In the genomic region with DNA sequence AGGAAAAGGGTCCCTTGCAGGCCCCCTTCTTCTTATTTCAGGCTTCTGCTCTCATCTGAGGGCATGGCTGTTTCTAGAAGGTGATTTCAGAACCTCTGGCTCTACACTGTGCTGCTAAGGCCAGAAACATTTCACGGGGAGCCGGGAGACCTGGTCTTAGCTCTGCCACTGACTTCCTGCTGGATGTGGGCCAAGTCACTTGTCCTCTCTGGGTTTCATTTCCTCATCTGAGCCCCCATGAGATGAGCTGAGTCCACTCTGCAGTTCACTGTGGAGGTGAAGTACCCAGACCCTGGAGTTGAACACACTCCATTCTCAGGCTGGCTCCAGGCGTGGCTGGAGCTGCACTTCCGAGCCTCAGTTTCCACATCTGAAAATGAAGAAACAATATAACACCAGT, we compare ENCODE assay signal across 10 cellular contexts. TPM values are rescaled to one million over a fixed set of nuclear protein-coding genes. Genes with fewer than 3 reads are reported as not detected.
DNase-seq lines count a peak whose midpoint lies in the region; ATAC-seq and TF ChIP-seq lines count a peak whose summit lies in the region.
"Had no signal": no experiment of that assay in that cellular context is flagged by ENCODE, and none has a peak within 500 bp of the region (broad histone marks: within the 10 kb centered on the region; RNA-seq: fewer than 3 reads in every experiment).

No MANE protein-coding gene starts in this region.

- peaks cover 57% of the 10 kb centered on the region for H3K4me1 Mint-ChIP-seq in activated CD8-positive, alpha-beta T cell treated with anti-CD3 and anti-CD28 coated beads, Interleukin-2, amount 10 ng/mL, durations not matched to agents 7 days and 5 days (ENCODE audit: low read depth)
- H3K4me1 Mint-ChIP-seq in activated CD8-positive, alpha-beta T cell treated with anti-CD3 and anti-CD28 coated beads for 36 hours (ENCODE audit: low read depth), result peaks cover 34% of the 10 kb centered on the region

- no peaks in the 10 kb centered on the region for H3K36me3 Mint-ChIP-seq in activated CD8-positive, alpha-beta T cell treated with anti-CD3 and anti-CD28 coated beads, Interleukin-2, amount 10 ng/mL, durations not matched to agents 7 days and 5 days (ENCODE audit: low read depth)
- H3K36me3 Mint-ChIP-seq in activated CD8-positive, alpha-beta T cell treated with anti-CD3 and anti-CD28 coated beads for 36 hours (ENCODE audit: low read depth), result no peaks in the 10 kb centered on the region

- H3K9me3 ChIP-seq in thyroid gland, result no peaks in the 10 kb centered on the region
- H3K9me3 ChIP-seq: SK-N-SH had no signal

- H3K27ac Mint-ChIP-seq in activated CD8-positive, alpha-beta T cell treated with anti-CD3 and anti-CD28 coated beads, Interleukin-2, amount 10 ng/mL, durations not matched to agents 7 days and 5 days, result no peak overlapping the region
- no peak overlapping the region for H3K27ac Mint-ChIP-seq in activated CD8-positive, alpha-beta T cell treated with anti-CD3 and anti-CD28 coated beads for 36 hours

- no peak overlapping the region for H3K4me3 Mint-ChIP-seq in activated CD8-positive, alpha-beta T cell treated with anti-CD3 and anti-CD28 coated beads, Interleukin-2, amount 10 ng/mL, durations not matched to agents 7 days and 5 days
- H3K4me3 Mint-ChIP-seq in activated CD8-positive, alpha-beta T cell treated with anti-CD3 and anti-CD28 coated beads for 36 hours, result no peak overlapping the region

- TF ChIP-seq CTCF in activated CD8-positive, alpha-beta T cell treated with anti-CD3 and anti-CD28 coated beads for 36 hours (IDR thresholded peaks at IDR 0.05), result no peak
- TF ChIP-seq CTCF in thyroid gland (IDR thresholded peaks at IDR 0.05), result no peak

- CTCF ChIA-PET in activated CD8-positive, alpha-beta T cell treated with anti-CD3 and anti-CD28 coated beads, Interleukin-2, amount 10 ng/mL, durations not matched to agents 7 days and 5 days (lab: Charles Lee), result interaction anchor here (0.9 to 1.6 kb wide), 3 partner anchors 77 to 247 kb away, joined by 3 to 4 read pairs (median 3); no protein-coding TSS in a partner anchor
- CTCF ChIA-PET in activated CD8-positive, alpha-beta T cell treated with anti-CD3 and anti-CD28 coated beads for 36 hours (lab: Charles Lee), result interaction anchor here (2.0 kb wide), 1 partner anchor 81 kb away, joined by 13 read pairs; no protein-coding TSS in a partner anchor

- H3K9me3 Mint-ChIP-seq in activated CD8-positive, alpha-beta T cell treated with anti-CD3 and anti-CD28 coated beads, Interleukin-2, amount 10 ng/mL, durations not matched to agents 7 days and 5 days (ENCODE audit: insufficient read depth), result no peaks in the 10 kb centered on the region
- H3K9me3 Mint-ChIP-seq in activated CD8-positive, alpha-beta T cell treated with anti-CD3 and anti-CD28 coated beads for 36 hours, result no peaks in the 10 kb centered on the region

- peak; percentile 31 for DNase-seq in activated CD8-positive, alpha-beta T cell treated with anti-CD3 and anti-CD28 coated beads, Interleukin-2, amount 10 ng/mL, durations not matched to agents 7 days and 5 days
- DNase-seq in activated CD8-positive, alpha-beta T cell treated with anti-CD3 and anti-CD28 coated beads for 36 hours, result no peak
- DNase-seq in KG1 (lab: John Stamatoyannopoulos, UW) (peak; percentile 68), germinal center (ENCODE audit: low spot score) (peak; percentile 59), thyroid gland (peak; percentile 15 to 37), activated gamma-delta T cell treated with Interleukin-2 at 50 U/mL for 16 hours (no peak), SHP77 (lab: John Stamatoyannopoulos, UW) (no peak), NCI-H446 treated with DMSO at 0.1 percent for 48 hours (lab: John Stamatoyannopoulos, UW) (no peak)
- DNase-seq: SK-N-SH had no signal

- H3K27ac ChIP-seq in thyroid gland, result no peak overlapping the region

- peaks cover 0 to 3% of the 10 kb centered on the region in 2 donors for H3K4me1 ChIP-seq in thyroid gland

- H3K36me3 ChIP-seq in thyroid gland, result no peaks in the 10 kb centered on the region

- no peaks in the 10 kb centered on the region for H3K27me3 ChIP-seq in thyroid gland

- TF ChIP-seq POLR2A in thyroid gland (IDR thresholded peaks at IDR 0.05), result no peak

- H3K27me3 Mint-ChIP-seq in activated CD8-positive, alpha-beta T cell treated with anti-CD3 and anti-CD28 coated beads, Interleukin-2, amount 10 ng/mL, durations not matched to agents 7 days and 5 days (ENCODE audit: low read depth), result peaks cover 54% of the 10 kb centered on the region
- H3K27me3 Mint-ChIP-seq in activated CD8-positive, alpha-beta T cell treated with anti-CD3 and anti-CD28 coated beads for 36 hours, result peaks cover 52% of the 10 kb centered on the region

- intact Hi-C loops in activated CD8-positive, alpha-beta T cell treated with anti-CD3 and anti-CD28 coated beads for 36 hours (cut with micrococcal nuclease), result no loop called here
- intact Hi-C loops in thyroid gland (cut with DNase I), result no loop called here

- no peak for ATAC-seq in activated CD8-positive, alpha-beta T cell treated with anti-CD3 and anti-CD28 coated beads, Interleukin-2, amount 10 ng/mL, durations not matched to agents 7 days and 5 days
- ATAC-seq in activated CD8-positive, alpha-beta T cell treated with anti-CD3 and anti-CD28 coated beads for 36 hours, result no peak

- WGBS in thyroid gland, 2 donors, result 53 to 68% methylated on average over 4 of the region's 4 CpGs

- no peak overlapping the region for H3K4me3 ChIP-seq in thyroid gland (replicated peaks in 1 of 3)

- POLR2A ChIA-PET in activated CD8-positive, alpha-beta T cell treated with anti-CD3 and anti-CD28 coated beads, Interleukin-2, amount 10 ng/mL, durations not matched to agents 7 days and 5 days (lab: Charles Lee), result no interaction called here
- POLR2A ChIA-PET in activated CD8-positive, alpha-beta T cell treated with anti-CD3 and anti-CD28 coated beads for 36 hours (lab: Charles Lee), result interaction anchor here (1.3 kb wide), 1 partner anchor 14 kb away, joined by 3 read pairs; no protein-coding TSS in a partner anchor

RNA-seq across cellular contexts. Expression of gene PADI1, which starts 2.1 kb away (rescaled TPM):
- not detected for total RNA-seq in activated CD8-positive, alpha-beta T cell treated with anti-CD3 and anti-CD28 coated beads, Interleukin-2, amount 10 ng/mL, durations not matched to agents 7 days and 5 days
- not detected for total RNA-seq in activated CD8-positive, alpha-beta T cell treated with anti-CD3 and anti-CD28 coated beads for 36 hours
- total RNA-seq in thyroid gland, result not detected

RNA-seq across cellular contexts. Expression of gene PADI3, which starts 41.9 kb away (rescaled TPM):
- total RNA-seq in activated CD8-positive, alpha-beta T cell treated with anti-CD3 and anti-CD28 coated beads, Interleukin-2, amount 10 ng/mL, durations not matched to agents 7 days and 5 days, result not detected
- not detected for total RNA-seq in activated CD8-positive, alpha-beta T cell treated with anti-CD3 and anti-CD28 coated beads for 36 hours
- not detected for total RNA-seq in thyroid gland
- total RNA-seq: liver had no signal

Comparison
In these comparisons a context has a peak if more than half of its experiments do, and no peak if none do; other contexts are left out.
1. DNase-seq: peak in activated CD8-positive, alpha-beta T cell treated with anti-CD3 and anti-CD28 coated beads, Interleukin-2, amount 10 ng/mL, durations not matched to agents 7 days and 5 days (single experiment), KG1 (single experiment), germinal center (single experiment) and thyroid gland (2 of 2); none in activated CD8-positive, alpha-beta T cell treated with anti-CD3 and anti-CD28 coated beads for 36 hours (single experiment), activated gamma-delta T cell treated with Interleukin-2 at 50 U/mL for 16 hours (single experiment), SHP77 (0 of 2) and NCI-H446 treated with DMSO at 0.1 percent for 48 hours (single experiment).